ENCODE assay signal across 28 cellular contexts in genomic region chr12:53980448-53981388, GRCh38. TPM values are rescaled to one million over a fixed set of nuclear protein-coding genes. Genes with fewer than 3 reads are reported as not detected.
DNase-seq lines count a peak whose midpoint lies in the region; ATAC-seq, FAIRE-seq and TF ChIP-seq lines count a peak whose summit lies in the region.
"Had no signal": no experiment of that assay in that cellular context is flagged by ENCODE, and none has a peak within 500 bp of the region (broad histone marks: within the 10 kb centered on the region; RNA-seq: fewer than 3 reads in every experiment).

No MANE protein-coding gene starts in this region.

- no peak overlapping the region for H2AFZ ChIP-seq in H1 (ENCODE audit: low read length)

- no peaks in the 10 kb centered on the region for H3K79me2 ChIP-seq in H1 (ENCODE audit: control insufficient read depth in 1 of 2, insufficient read depth in 2 of 2, low read length in 2 of 2)

- no peak overlapping the region for H2AK5ac ChIP-seq in H1 (ENCODE audit: low read depth, low read length)

- no peak overlapping the region for H2BK120ac ChIP-seq in H1 (replicated peaks; ENCODE audit: low read depth, low read length)

- H3K23me2 ChIP-seq in H1 (ENCODE audit: low read depth, low read length), result no peaks in the 10 kb centered on the region; the same call in 1 of the 2 replicates

- H3K9me3 ChIP-seq in HUES6 (ENCODE audit: control insufficient read depth, insufficient read depth, low read depth, low read length), result peaks cover 6% of the 10 kb centered on the region; the same call in 1 of the 2 replicates
- peaks cover 0 to 6% of the 10 kb centered on the region in 2 experiments; a peak in 1 of 4 replicates for H3K9me3 ChIP-seq in H1 (ENCODE audit: insufficient read depth in 2 of 2, low read depth in 1 of 2, low read length in 1 of 2)
- H3K9me3 ChIP-seq: MG63, right atrium auricular region had no signal

- peaks cover 18 to 24% of the 10 kb centered on the region in 2 experiments for H4K20me1 ChIP-seq in H1 (replicated peaks in 1 of 2; ENCODE audit: control insufficient read depth in 1 of 2, insufficient read depth in 2 of 2, low read length in 2 of 2)

- H3K36me3 ChIP-seq in BJ (ENCODE audit: control insufficient read depth, insufficient read depth, low read length) (no peaks in the 10 kb centered on the region), HUES6 (ENCODE audit: control insufficient read depth, insufficient read depth, low read length) (no peaks in the 10 kb centered on the region), H1 (ENCODE audit: control insufficient read depth in 2 of 4, insufficient read depth in 4 of 4, low read length in 3 of 4) (peaks cover 0 to 4% (median 0%) of the 10 kb centered on the region in 4 experiments; a peak in 1 of 8 replicates)
- H3K36me3 ChIP-seq: MG63, Peyer's patch, right atrium auricular region had no signal

- no peak overlapping the region for H4K5ac ChIP-seq in H1 (ENCODE audit: insufficient read length, low read depth, low read length)

- peaks cover 3% of the 10 kb centered on the region for H3K4me1 Mint-ChIP-seq in progenitor cell of endocrine pancreas (ENCODE audit: low read depth)

- no peaks in the 10 kb centered on the region for H3K9me3 Mint-ChIP-seq in progenitor cell of endocrine pancreas (ENCODE audit: low read depth)

- ATAC-seq in GM19023 (IDR thresholded peaks at IDR 0.05; ENCODE audit: unreplicated experiment) (no peak), HG03457 (IDR thresholded peaks at IDR 0.05; ENCODE audit: unreplicated experiment) (no peak)
- ATAC-seq: esophagus mucosa, HepG2, left ventricle myocardium superior, SK-N-SH treated with all-trans-retinoic acid at 6 μM for 48 hours had no signal

- no peaks in the 10 kb centered on the region for H3K36me3 Mint-ChIP-seq in progenitor cell of endocrine pancreas (ENCODE audit: insufficient read depth)

- H3K27ac ChIP-seq in HUES6 (ENCODE audit: low read depth, low read length) (no peak overlapping the region), H1 (ENCODE audit: low read depth, low read length) (no peak overlapping the region), caudate nucleus (ENCODE audit: low read depth, low read length) (no peak overlapping the region)
- H3K27ac ChIP-seq: Peyer's patch, right atrium auricular region had no signal

- no peak overlapping the region for H2BK5ac ChIP-seq in H1 (ENCODE audit: low read depth, low read length)

- no peak overlapping the region for H3K4me2 ChIP-seq in H1 (ENCODE audit: insufficient read depth in 1 of 2, low read depth in 2 of 2, low read length in 2 of 2)

- H3K27me3 ChIP-seq in BJ (ENCODE audit: control insufficient read depth, insufficient read depth, low read length) (no peaks in the 10 kb centered on the region), HUES6 (ENCODE audit: control insufficient read depth, insufficient read depth, low read length) (peaks cover 100% of the 10 kb centered on the region), H1 (replicated peaks in 1 of 4; ENCODE audit: control insufficient read depth in 3 of 4, extremely low read depth in 1 of 4, insufficient read depth in 3 of 4, low read length in 3 of 4) (peaks cover 91 to 99% (median 97%) of the 10 kb centered on the region in 4 experiments)
- H3K27me3 ChIP-seq: MG63 had no signal

- no peak overlapping the region for H3K18ac ChIP-seq in H1 (ENCODE audit: extremely low read depth, low read length)

- H3K14ac ChIP-seq in H1 (ENCODE audit: insufficient read length), result no peak overlapping the region

- CTCF ChIA-PET in BJ (lab: Yijun Ruan, JAX), result interaction anchor here (0.7 to 2.0 kb wide), 8 partner anchors 8 to 285 kb away, joined by 3 to 8 read pairs (median 3); no protein-coding TSS in a partner anchor
- CTCF ChIA-PET in H1 (lab: Charles Lee; ENCODE audit: partially characterized antibody), result interaction anchor here (0.6 to 2.4 kb wide), 9 partner anchors 8 to 295 kb away, joined by 3 to 7 read pairs (median 3); no protein-coding TSS in a partner anchor

- H3K4me1 ChIP-seq in HUES6 (ENCODE audit: control insufficient read depth, insufficient read depth, low read length) (peaks cover 4% of the 10 kb centered on the region; the same call in 1 of the 2 replicates), H1 (replicated peaks in 1 of 4; ENCODE audit: control insufficient read depth in 3 of 4, insufficient read depth in 4 of 4, low read length in 3 of 4) (peaks cover 0 to 6% (median 2%) of the 10 kb centered on the region in 4 experiments; a peak in 4 of 7 replicates)

- H4K8ac ChIP-seq in H1 (ENCODE audit: extremely low read depth, insufficient read depth, low read length), result no peak overlapping the region

- H4K91ac ChIP-seq in H1 (replicated peaks; ENCODE audit: insufficient read length, low read length), result no peak overlapping the region

- H3K4me3 ChIP-seq in BJ (ENCODE audit: low read depth, low read length) (peak overlapping the region; percentile 46), HUES6 (ENCODE audit: low read depth, low read length) (no peak overlapping the region), H1 (ENCODE audit: extremely low read depth in 1 of 4, insufficient read depth in 2 of 4, low read depth in 3 of 4, low read length in 4 of 4) (no peak overlapping the region)
- H3K4me3 ChIP-seq: MG63, Peyer's patch, right atrium auricular region had no signal

- H3K23ac ChIP-seq in H1 (ENCODE audit: insufficient read length), result no peak overlapping the region

- no peak for DNase-seq in BJ (ENCODE audit: low read depth)
- no peak for DNase-seq in H1 (ENCODE audit: low read depth in 1 of 2, low spot score in 2 of 2)
- DNase-seq in progenitor cell of endocrine pancreas (ENCODE audit: low spot score, unreplicated experiment), result no peak
- no peak for DNase-seq in caudate nucleus (lab: John Stamatoyannopoulos, UW)
- DNase-seq in NCI-H748 treated with DMSO at 0.1 percent for 48 hours (lab: John Stamatoyannopoulos, UW), result no peak
- DNase-seq: activated CD4-positive, alpha-beta T cell treated with anti-CD3 and anti-CD28 coated beads, Interleukin-2, amount 50 U/mL, for 1 hour; activated naive CD4-positive, alpha-beta T cell treated with Interleukin-2 at 50 U/mL for 16 hours; effector CD4-positive, alpha-beta T cell; GF-D8; left ventricle myocardium superior; MG63; NCI-H187; occipital lobe; Peyer's patch; stimulated activated naive CD4-positive, alpha-beta T cell; trophoblast cell had no signal

- WGBS in H1 (ENCODE audit: extremely low coverage in 1 of 2, insufficient coverage in 1 of 2, insufficient read length in 1 of 2, insufficient replicate concordance in 2 of 2, low coverage in 1 of 2, low lambda C conversion rate in 2 of 2, missing lambda C conversion rate in 1 of 2), 2 experiments, result 36% methylated on average over 17 of the region's 17 CpGs; no CpG with 5 or more reads in 1 of the 2 experiments

- peaks cover 96% of the 10 kb centered on the region for H3K27me3 Mint-ChIP-seq in progenitor cell of endocrine pancreas

- no peak overlapping the region for H3K4me3 Mint-ChIP-seq in progenitor cell of endocrine pancreas (ENCODE audit: low read depth)

- no peak overlapping the region for H2BK20ac ChIP-seq in H1 (ENCODE audit: low read length)

- no peak for FAIRE-seq in H1 (lab: Jason Lieb, UNC)
- FAIRE-seq: D721Med, GM12891, H54, HepG2, TTC549 had no signal

- TF ChIP-seq POLR2A in H1 (IDR thresholded peaks at IDR 0.05; ENCODE audit: control extremely low read depth in 1 of 2, low read depth in 2 of 2, low read length in 2 of 2), result no peak

- TF ChIP-seq RAD21 in H1 (IDR thresholded peaks at IDR 0.05 in 1 of 2, conservative IDR thresholded peaks at IDR 0.05 in 1 of 2; ENCODE audit: low read depth in 2 of 2, low read length in 2 of 2), result no peak

- H2BK12ac ChIP-seq in H1 (ENCODE audit: low read depth, low read length), result no peak overlapping the region

- H3K9ac ChIP-seq in HUES6 (ENCODE audit: low read length) (peak overlapping the region; percentile 37), H1 (replicated peaks in 1 of 4; ENCODE audit: extremely low read depth in 1 of 4, low read depth in 3 of 4, low read length in 3 of 4) (no peak overlapping the region)

- H3K79me1 ChIP-seq in H1 (ENCODE audit: low read depth, low read length), result no peaks in the 10 kb centered on the region

- H3K56ac ChIP-seq in H1 (replicated peaks; ENCODE audit: insufficient read length, low read depth, low read length), result no peak overlapping the region

- TF ChIP-seq CTCF in BJ (IDR thresholded peaks at IDR 0.05; ENCODE audit: insufficient read depth, low read depth, low read length) (no peak), H1 (IDR thresholded peaks at IDR 0.05; ENCODE audit: control extremely low read depth in 1 of 3, insufficient read depth in 1 of 3, low read depth in 1 of 3, low read length in 3 of 3) (no peak), progenitor cell of endocrine pancreas (IDR thresholded peaks at IDR 0.05; ENCODE audit: unreplicated experiment) (no peak)

- no peak overlapping the region for H2BK15ac ChIP-seq in H1 (ENCODE audit: low read length)

- no peak overlapping the region for H3K4ac ChIP-seq in H1 (replicated peaks; ENCODE audit: insufficient read length, low read depth, low read length)

- H3K27ac Mint-ChIP-seq in progenitor cell of endocrine pancreas, result peak overlapping the region; percentile 57

- POLR2A ChIA-PET in BJ (lab: Charles Lee) (no interaction called here), H1 (lab: Charles Lee; ENCODE audit: partially characterized antibody) (no interaction called here)

- no peak for TF ChIP-seq EP300 in H1 (IDR thresholded peaks at IDR 0.05; ENCODE audit: borderline replicate concordance in 1 of 2, low read depth in 2 of 2, low read length in 2 of 2)

RNA-seq across cellular contexts. Expression of gene HOXC10, which starts 4.2 kb away (rescaled TPM):
- 13.9 and 14.9 TPM in 2 replicates for polyA plus RNA-seq in BJ (2011; rRNA removed)
- 5.2 and 10.6 TPM in 2 replicates for polyA minus RNA-seq in BJ (2011; rRNA and poly(A)+ RNA removed)
- total RNA-seq in H1 (2021; fragmentation: NEBNext Ultra II Directional; extraction: Animal tissue kit (Norgen Biotek cat#: 25700)), result not detected in 2 replicates
- not detected in 2 replicates for polyA plus RNA-seq in H1 (2011; rRNA removed)
- polyA plus RNA-seq in H1 (2011; cell fraction: cytosol; rRNA removed), result not detected
- not detected for polyA plus RNA-seq in H1 (2011; cell fraction: nucleus; rRNA removed)
- not detected in 4 replicates for polyA plus RNA-seq in H1 (2012, experiment 1 of 2)
- 0.20 TPM for polyA plus RNA-seq in H1 (2012, experiment 2 of 2)
- polyA plus RNA-seq in H1 (2013, experiment 1 of 2), result not detected
- not detected for polyA plus RNA-seq in H1 (2013, experiment 2 of 2)
- not detected in 2 replicates for polyA minus RNA-seq in H1 (2011; rRNA and poly(A)+ RNA removed)
- not detected for polyA minus RNA-seq in H1 (2011; cell fraction: cytosol; rRNA and poly(A)+ RNA removed)
- not detected for polyA minus RNA-seq in H1 (2011; cell fraction: nucleus; rRNA and poly(A)+ RNA removed)
- not detected in 2 replicates for total RNA-seq in progenitor cell of endocrine pancreas
- total RNA-seq: HepG2, left ventricle myocardium superior, occipital lobe, right atrium auricular region had no signal
- polyA plus RNA-seq: HepG2 had no signal

RNA-seq across cellular contexts. Expression of gene HOTAIR, which starts 6.0 kb away (rescaled TPM):
- 11.4 and 18.9 TPM in 2 replicates for polyA plus RNA-seq in BJ (2011; rRNA removed)
- polyA minus RNA-seq in BJ (2011; rRNA and poly(A)+ RNA removed), result 1.2 and 1.5 TPM in 2 replicates
- not detected in 2 replicates for total RNA-seq in H1 (2021; fragmentation: NEBNext Ultra II Directional; extraction: Animal tissue kit (Norgen Biotek cat#: 25700))
- not detected in 2 replicates for polyA plus RNA-seq in H1 (2011; rRNA removed)
- polyA plus RNA-seq in H1 (2011; cell fraction: cytosol; rRNA removed), result not detected
- not detected for polyA plus RNA-seq in H1 (2011; cell fraction: nucleus; rRNA removed)
- polyA plus RNA-seq in H1 (2012, experiment 1 of 2), result not detected in 4 replicates
- not detected for polyA plus RNA-seq in H1 (2012, experiment 2 of 2)
- polyA plus RNA-seq in H1 (2013, experiment 1 of 2), result not detected
- not detected for polyA plus RNA-seq in H1 (2013, experiment 2 of 2)
- not detected in 2 replicates for polyA minus RNA-seq in H1 (2011; rRNA and poly(A)+ RNA removed)
- not detected for polyA minus RNA-seq in H1 (2011; cell fraction: cytosol; rRNA and poly(A)+ RNA removed)
- polyA minus RNA-seq in H1 (2011; cell fraction: nucleus; rRNA and poly(A)+ RNA removed), result not detected
- total RNA-seq in progenitor cell of endocrine pancreas, result not detected in 2 replicates
- total RNA-seq: esophagus mucosa, HepG2, left ventricle myocardium superior, occipital lobe, right atrium auricular region had no signal
- polyA plus RNA-seq: HepG2 had no signal

RNA-seq across cellular contexts. Expression of gene HOXC11, which starts 7.8 kb away (rescaled TPM):
- polyA plus RNA-seq in BJ (2011; rRNA removed) (3.2 and 4.9 TPM in 2 replicates), H1 (2011; rRNA removed) (not detected in 2 replicates)
- polyA minus RNA-seq in BJ (2011; rRNA and poly(A)+ RNA removed), result 2.7 and 2.9 TPM in 2 replicates
- total RNA-seq in H1 (2021; fragmentation: NEBNext Ultra II Directional; extraction: Animal tissue kit (Norgen Biotek cat#: 25700)), result not detected in 2 replicates
- not detected for polyA plus RNA-seq in H1 (2011; cell fraction: cytosol; rRNA removed)
- polyA plus RNA-seq in H1 (2011; cell fraction: nucleus; rRNA removed), result not detected
- polyA plus RNA-seq in H1 (2012, experiment 1 of 2), result not detected in 4 replicates
- polyA plus RNA-seq in H1 (2012, experiment 2 of 2), result not detected
- not detected for polyA plus RNA-seq in H1 (2013, experiment 1 of 2)
- not detected for polyA plus RNA-seq in H1 (2013, experiment 2 of 2)
- polyA minus RNA-seq in H1 (2011; rRNA and poly(A)+ RNA removed), result not detected in 2 replicates
- polyA minus RNA-seq in H1 (2011; cell fraction: cytosol; rRNA and poly(A)+ RNA removed), result 0.88 TPM
- polyA minus RNA-seq in H1 (2011; cell fraction: nucleus; rRNA and poly(A)+ RNA removed), result 0.40 TPM
- total RNA-seq in progenitor cell of endocrine pancreas, result not detected in 2 replicates
- total RNA-seq: HepG2, left ventricle myocardium superior, occipital lobe, right atrium auricular region had no signal
- polyA plus RNA-seq: HepG2 had no signal

RNA-seq across cellular contexts. Expression of gene HOXC9, which starts 19.2 kb away (rescaled TPM):
- polyA plus RNA-seq in BJ (2011; rRNA removed) (1.2 and 1.8 TPM in 2 replicates), H1 (2011; rRNA removed) (not detected in 2 replicates)
- polyA minus RNA-seq in BJ (2011; rRNA and poly(A)+ RNA removed), result 0.19 and 0.41 TPM in 2 replicates
- total RNA-seq in H1 (2021; fragmentation: NEBNext Ultra II Directional; extraction: Animal tissue kit (Norgen Biotek cat#: 25700)), result not detected in 2 replicates
- not detected for polyA plus RNA-seq in H1 (2011; cell fraction: cytosol; rRNA removed)
- not detected for polyA plus RNA-seq in H1 (2011; cell fraction: nucleus; rRNA removed)
- not detected in 4 replicates for polyA plus RNA-seq in H1 (2012, experiment 1 of 2)
- not detected for polyA plus RNA-seq in H1 (2012, experiment 2 of 2)
- not detected for polyA plus RNA-seq in H1 (2013, experiment 1 of 2)
- polyA plus RNA-seq in H1 (2013, experiment 2 of 2), result not detected
- not detected in 2 replicates for polyA minus RNA-seq in H1 (2011; rRNA and poly(A)+ RNA removed)
- not detected for polyA minus RNA-seq in H1 (2011; cell fraction: cytosol; rRNA and poly(A)+ RNA removed)
- polyA minus RNA-seq in H1 (2011; cell fraction: nucleus; rRNA and poly(A)+ RNA removed), result not detected
- total RNA-seq in progenitor cell of endocrine pancreas, result not detected in 2 replicates
- total RNA-seq: left ventricle myocardium superior, occipital lobe, right atrium auricular region had no signal

RNA-seq across cellular contexts. Expression of gene HOXC12, which starts 26.0 kb away (rescaled TPM):
- 0.05 and 0.06 TPM in 2 replicates for polyA plus RNA-seq in BJ (2011; rRNA removed)
- polyA minus RNA-seq in BJ (2011; rRNA and poly(A)+ RNA removed), result 0.09 and 0.10 TPM in 2 replicates
- total RNA-seq in H1 (2021; fragmentation: NEBNext Ultra II Directional; extraction: Animal tissue kit (Norgen Biotek cat#: 25700)), result not detected in 2 replicates
- not detected in 2 replicates for polyA plus RNA-seq in H1 (2011; rRNA removed)
- polyA plus RNA-seq in H1 (2011; cell fraction: cytosol; rRNA removed), result not detected
- polyA plus RNA-seq in H1 (2011; cell fraction: nucleus; rRNA removed), result not detected
- polyA plus RNA-seq in H1 (2012, experiment 1 of 2), result not detected in 4 replicates
- not detected for polyA plus RNA-seq in H1 (2012, experiment 2 of 2)
- polyA plus RNA-seq in H1 (2013, experiment 1 of 2), result not detected
- not detected for polyA plus RNA-seq in H1 (2013, experiment 2 of 2)
- not detected in 2 replicates for polyA minus RNA-seq in H1 (2011; rRNA and poly(A)+ RNA removed)
- not detected for polyA minus RNA-seq in H1 (2011; cell fraction: cytosol; rRNA and poly(A)+ RNA removed)
- not detected for polyA minus RNA-seq in H1 (2011; cell fraction: nucleus; rRNA and poly(A)+ RNA removed)
- not detected in 2 replicates for total RNA-seq in progenitor cell of endocrine pancreas
- total RNA-seq: esophagus mucosa, glomerular endothelial cell, HepG2, left ventricle myocardium superior, occipital lobe, Peyer's patch, right atrium auricular region had no signal
- polyA plus RNA-seq: HepG2 had no signal
